Comparison of ENCODE assay signal across 1 cellular context in the genomic region with DNA sequence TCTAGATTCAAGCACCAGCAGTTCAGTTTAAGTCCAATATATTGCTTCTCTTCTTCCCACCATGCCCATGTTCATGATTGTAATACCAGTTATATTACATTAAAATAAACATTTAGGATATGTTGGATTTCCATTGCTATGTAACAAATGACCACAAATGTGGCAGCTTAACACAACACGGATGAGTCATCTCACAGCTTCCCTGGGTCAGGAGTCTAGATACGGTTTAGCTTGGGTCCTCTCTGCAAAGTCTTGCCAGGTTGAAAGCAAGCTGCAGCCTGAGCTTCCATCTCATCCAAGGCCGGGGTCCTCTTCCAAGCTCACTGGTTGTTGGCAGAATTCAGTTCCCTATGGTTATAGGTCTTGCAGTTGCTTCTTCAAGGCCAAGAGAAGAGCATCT.
TF ChIP-seq lines count a peak whose summit lies in the region.

No MANE protein-coding gene starts in this region.

TF ChIP-seq in H1, 55 proteins besides CTCF, POLR2A, EP300 and RAD21:
- TF ChIP-seq GABPA (IDR thresholded peaks at IDR 0.05; ENCODE audit: borderline replicate concordance, insufficient read depth, low read length) (no peak), CHD1 (IDR thresholded peaks at IDR 0.05; ENCODE audit: low read depth, low read length) (no peak), JUND (IDR thresholded peaks at IDR 0.05; ENCODE audit: low read length) (no peak), YY1 (IDR thresholded peaks at IDR 0.05; ENCODE audit: low read depth, low read length) (no peak), MAX (IDR thresholded peaks at IDR 0.05) (no peak), POLR2AphosphoS5 (IDR thresholded peaks at IDR 0.05; ENCODE audit: low read depth, low read length) (no peak), RFX5 (IDR thresholded peaks at IDR 0.05; ENCODE audit: borderline replicate concordance, low read depth, low read length) (no peak), SIN3A (conservative IDR thresholded peaks at IDR 0.05 in 1 of 2, IDR thresholded peaks at IDR 0.05 in 1 of 2; ENCODE audit: low read depth in 1 of 2, low read length in 2 of 2) (no peak), PHF8 (conservative IDR thresholded peaks at IDR 0.05; ENCODE audit: low read depth, low read length) (no peak), ATF2 (IDR thresholded peaks at IDR 0.05; ENCODE audit: low read length) (no peak)
- TF ChIP-seq, protein P1, sequence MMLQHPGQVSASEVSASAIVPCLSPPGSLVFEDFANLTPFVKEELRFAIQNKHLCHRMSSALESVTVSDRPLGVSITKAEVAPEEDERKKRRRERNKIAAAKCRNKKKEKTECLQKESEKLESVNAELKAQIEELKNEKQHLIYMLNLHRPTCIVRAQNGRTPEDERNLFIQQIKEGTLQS (IDR thresholded peaks at IDR 0.05; ENCODE audit: insufficient read depth, low read depth, low read length) = no peak
- TF ChIP-seq, protein P2, sequence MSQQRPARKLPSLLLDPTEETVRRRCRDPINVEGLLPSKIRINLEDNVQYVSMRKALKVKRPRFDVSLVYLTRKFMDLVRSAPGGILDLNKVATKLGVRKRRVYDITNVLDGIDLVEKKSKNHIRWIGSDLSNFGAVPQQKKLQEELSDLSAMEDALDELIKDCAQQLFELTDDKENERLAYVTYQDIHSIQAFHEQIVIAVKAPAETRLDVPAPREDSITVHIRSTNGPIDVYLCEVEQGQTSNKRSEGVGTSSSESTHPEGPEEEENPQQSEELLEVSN (IDR thresholded peaks at IDR 0.05) = no peak
